ENCODE assay signal across 13 cellular contexts in the genomic region with DNA sequence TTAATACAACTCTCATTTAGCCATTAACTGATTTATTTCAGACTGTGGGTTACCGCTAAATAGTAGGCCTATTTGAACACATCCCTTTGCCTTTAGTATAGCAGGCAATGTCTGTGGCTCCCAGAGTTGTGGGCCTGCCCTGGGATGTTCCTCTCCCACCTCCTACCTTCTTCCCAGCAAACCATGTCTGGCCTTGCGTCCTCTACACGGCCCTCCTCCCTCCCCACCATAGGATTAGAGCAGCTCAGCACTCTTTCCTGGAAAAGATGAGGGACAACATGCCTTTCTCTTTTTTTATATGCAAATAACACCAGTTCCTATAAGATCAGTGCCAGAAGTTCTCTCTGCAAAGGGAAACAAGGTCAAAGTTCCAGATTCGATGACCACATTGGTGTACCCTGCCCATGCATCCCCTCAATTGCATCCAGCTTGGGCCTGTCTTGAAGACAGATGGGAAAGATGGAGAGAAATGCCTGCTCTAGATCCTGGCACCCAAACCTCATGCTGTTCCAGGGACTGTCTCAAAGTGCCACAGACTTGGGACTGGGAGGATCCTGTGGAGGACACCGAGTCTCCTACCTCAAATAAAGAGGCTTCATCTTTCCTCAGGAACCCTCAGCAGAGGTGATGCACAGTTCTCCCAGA. TPM values are rescaled to one million over a fixed set of nuclear protein-coding genes. Genes with fewer than 3 reads are reported as not detected.
DNase-seq lines count a peak whose midpoint lies in the region; ATAC-seq and TF ChIP-seq lines count a peak whose summit lies in the region.
"Had no signal": no experiment of that assay in that cellular context is flagged by ENCODE, and none has a peak within 500 bp of the region (broad histone marks: within the 10 kb centered on the region; RNA-seq: fewer than 3 reads in every experiment).

No MANE protein-coding gene starts in this region.

- H3K27ac Mint-ChIP-seq in effector memory CD8-positive, alpha-beta T cell: peak overlapping the region; percentile 70 to 93
- H3K27ac Mint-ChIP-seq in stimulated activated naive B cell treated with anti-CD40 and anti-IgM and Interleukin-4, amounts not matched to agents 10 μg/mL and 1 μg/mL and 100 μg/mL, for 72 hours: peak overlapping the region; percentile 60

- no peak overlapping the region for H2AFZ ChIP-seq in GM23248

- no peaks in the 10 kb centered on the region for H3K27me3 Mint-ChIP-seq in effector memory CD8-positive, alpha-beta T cell
- H3K27me3 Mint-ChIP-seq in stimulated activated naive B cell treated with anti-CD40 and anti-IgM and Interleukin-4, amounts not matched to agents 10 μg/mL and 1 μg/mL and 100 μg/mL, for 72 hours: no peaks in the 10 kb centered on the region
- H3K27me3 Mint-ChIP-seq: progenitor cell of endocrine pancreas had no signal

- WGBS in GM23248 (ENCODE audit: low coverage in 1 of 2, low lambda C conversion rate in 2 of 2, missing lambda C conversion rate in 2 of 2), 2 experiments: 97 to 98% methylated on average over 5 of the region's 5 CpGs

- H3K4me3 ChIP-seq in GM23248 (no peak overlapping the region), WERI-Rb-1 (ENCODE audit: low read depth, low read length) (no peak overlapping the region)

- peaks cover 23% of the 10 kb centered on the region for H3F3A ChIP-seq in GM23248 (ENCODE audit: insufficient read depth)

- H3K4me1 Mint-ChIP-seq in effector memory CD8-positive, alpha-beta T cell (ENCODE audit: low read depth in 2 of 2): peaks cover 45 to 54% of the 10 kb centered on the region in 2 donors
- H3K4me1 Mint-ChIP-seq in stimulated activated naive B cell treated with anti-CD40 and anti-IgM and Interleukin-4, amounts not matched to agents 10 μg/mL and 1 μg/mL and 100 μg/mL, for 72 hours: peaks cover 49 to 76% of the 10 kb centered on the region in 2 donors

- H3K9me3 ChIP-seq in GM23248 (ENCODE audit: low read depth) (no peaks in the 10 kb centered on the region), WERI-Rb-1 (ENCODE audit: severe bottlenecking) (no peaks in the 10 kb centered on the region)

- H3K4me3 Mint-ChIP-seq in effector memory CD8-positive, alpha-beta T cell: no peak overlapping the region
- H3K4me3 Mint-ChIP-seq in stimulated activated naive B cell treated with anti-CD40 and anti-IgM and Interleukin-4, amounts not matched to agents 10 μg/mL and 1 μg/mL and 100 μg/mL, for 72 hours: no peak overlapping the region

- peak overlapping the region; percentile 91; the same call in 1 of the 2 replicates for H3K27ac ChIP-seq in GM23248
- no peak overlapping the region for H3K27ac ChIP-seq in WERI-Rb-1

- H3K9me3 Mint-ChIP-seq in effector memory CD8-positive, alpha-beta T cell: no peaks in the 10 kb centered on the region
- H3K9me3 Mint-ChIP-seq in stimulated activated naive B cell treated with anti-CD40 and anti-IgM and Interleukin-4, amounts not matched to agents 10 μg/mL and 1 μg/mL and 100 μg/mL, for 72 hours: no peaks in the 10 kb centered on the region

- peaks cover 61% of the 10 kb centered on the region for H3K36me3 Mint-ChIP-seq in effector memory CD8-positive, alpha-beta T cell (ENCODE audit: insufficient read depth)
- peaks cover 69 to 82% of the 10 kb centered on the region in 2 donors for H3K36me3 Mint-ChIP-seq in stimulated activated naive B cell treated with anti-CD40 and anti-IgM and Interleukin-4, amounts not matched to agents 10 μg/mL and 1 μg/mL and 100 μg/mL, for 72 hours

- ATAC-seq in effector memory CD8-positive, alpha-beta T cell (replicated peaks): no peak
- ATAC-seq in stimulated activated naive B cell treated with anti-CD40 and anti-IgM and Interleukin-4, amounts not matched to agents 10 μg/mL and 1 μg/mL and 100 μg/mL, for 72 hours (replicated peaks): no peak
- no peak for ATAC-seq in GM19397 (IDR thresholded peaks at IDR 0.05; ENCODE audit: unreplicated experiment)
- no peak for ATAC-seq in left lobe of liver

- no peaks in the 10 kb centered on the region for H3K79me2 ChIP-seq in GM23248 (ENCODE audit: insufficient read depth)

- H3K36me3 ChIP-seq in GM23248 (ENCODE audit: low read depth): no peaks in the 10 kb centered on the region
- H3K36me3 ChIP-seq in WERI-Rb-1: peaks cover 57% of the 10 kb centered on the region

- peaks cover 32% of the 10 kb centered on the region for H3K4me1 ChIP-seq in GM23248 (ENCODE audit: insufficient read depth)

- TF ChIP-seq CTCF in WERI-Rb-1 (IDR thresholded peaks at IDR 0.05; ENCODE audit: low read depth, low read length): no peak

- in situ Hi-C loops in GM23248 (cut with MboI): no loop called here

- DNase-seq in GM23248 (no peak), WERI-Rb-1 (peak; percentile 8), left lobe of liver (ENCODE audit: low spot score) (no peak), putamen (ENCODE audit: low spot score) (no peak)
- DNase-seq in effector memory CD8-positive, alpha-beta T cell: no peak
- no peak for DNase-seq in stimulated activated naive B cell treated with anti-CD40 and anti-IgM and Interleukin-4, amounts not matched to agents 10 μg/mL and 1 μg/mL and 100 μg/mL, for 72 hours
- DNase-seq: activated CD4-positive, alpha-beta T cell treated with anti-CD3 and anti-CD28 coated beads, Interleukin-2, amount 50 U/mL, for 4 hours; Calu3; hippocampal formation; NCI-H2171 treated with DMSO at 0.1 percent for 48 hours; stimulated activated CD4-positive, alpha-beta T cell treated with anti-CD3 and anti-CD28 coated beads, Interleukin-4, amount 100 ng/mL, for 24 hours had no signal

- H3K27me3 ChIP-seq in GM23248 (replicated peaks; ENCODE audit: insufficient read depth) (no peaks in the 10 kb centered on the region), WERI-Rb-1 (ENCODE audit: insufficient read depth, low read depth, severe bottlenecking) (no peaks in the 10 kb centered on the region)

- no peak overlapping the region for H3K9ac ChIP-seq in GM23248

- no peak overlapping the region for H3K4me2 ChIP-seq in GM23248 (ENCODE audit: unreplicated experiment)

- H3K9me2 ChIP-seq in GM23248 (ENCODE audit: insufficient read depth): no peaks in the 10 kb centered on the region

- no peaks in the 10 kb centered on the region for H4K20me1 ChIP-seq in GM23248 (ENCODE audit: insufficient read depth)

RNA-seq across cellular contexts. Expression of gene CD46, which starts 57.2 kb away (rescaled TPM):
- 49.2 and 54.3 TPM in 2 replicates for total RNA-seq in GM23248 (2014; rRNA removed; shearing (Covaris generic))
- polyA plus RNA-seq in GM23248 (2016; fragmentation: Nextera tagmentation; extraction: Ambion mirVana): 110 and 117 TPM in 2 replicates
- total RNA-seq in left lobe of liver: 96.2 TPM
